ENCODE assay signal across 16 cellular contexts in the genomic region with DNA sequence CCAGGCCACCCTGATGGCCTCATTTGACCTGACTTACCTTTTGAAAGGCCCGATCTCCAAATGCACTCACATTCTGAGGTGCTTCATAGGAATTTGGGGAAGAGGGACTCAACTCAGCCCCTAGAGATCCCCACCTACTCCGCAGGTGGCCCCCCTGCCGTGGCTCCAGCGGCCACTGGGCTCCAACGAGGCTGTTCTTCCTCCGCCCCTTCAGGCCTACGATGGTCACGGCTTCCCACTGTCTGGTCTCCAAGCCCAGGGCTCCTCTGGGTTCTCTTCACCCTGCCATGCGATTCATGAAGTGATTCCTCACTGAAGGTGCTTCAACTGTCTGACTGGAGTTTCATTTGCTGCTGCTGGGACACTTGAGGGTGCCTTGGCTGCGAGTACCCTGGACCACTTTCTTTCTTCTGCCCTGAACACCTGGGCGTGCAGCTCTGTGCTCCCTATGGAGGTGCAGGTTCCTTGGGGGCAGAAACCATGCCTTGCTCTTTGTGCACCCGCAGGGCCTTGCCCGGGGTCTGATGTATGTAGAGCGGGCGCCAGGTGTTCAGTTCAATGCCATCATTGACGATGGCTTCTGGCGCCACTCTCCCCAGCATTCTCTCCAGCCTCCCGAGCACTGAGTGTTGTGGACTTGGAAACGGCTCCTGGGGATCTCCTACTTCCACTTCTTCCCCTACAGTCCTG. TPM values are rescaled to one million over a fixed set of nuclear protein-coding genes. Genes with fewer than 3 reads are reported as not detected.
DNase-seq lines count a peak whose midpoint lies in the region; ATAC-seq and TF ChIP-seq lines count a peak whose summit lies in the region.
"Had no signal": no experiment of that assay in that cellular context is flagged by ENCODE, and none has a peak within 500 bp of the region (broad histone marks: within the 10 kb centered on the region; RNA-seq: fewer than 3 reads in every experiment).

No MANE protein-coding gene starts in this region.

- peak; percentile 47 for DNase-seq in activated CD4-positive, alpha-beta T cell treated with anti-CD3 and anti-CD28 coated beads, Interleukin-2, amount 10 ng/mL, durations not matched to agents 24 days and 14 days
- DNase-seq in activated CD4-positive, alpha-beta T cell treated with anti-CD3 and anti-CD28 coated beads, Interleukin-2, amount 50 U/mL, for 1 hour, result no peak
- DNase-seq in esophagus muscularis mucosa (ENCODE audit: extremely low spot score) (peak; percentile 85), spleen (peak; percentile 70), T-helper 17 cell (no peak), CD1c-positive myeloid dendritic cell (ENCODE audit: extremely low spot score) (no peak)
- DNase-seq: CD4-positive, CD25-positive, alpha-beta regulatory T cell; CD8-positive, alpha-beta memory T cell; COR-L47; DMS 273 treated with DMSO at 0.1 percent for 48 hours; HCEC 1CT; IMR-90 had no signal

- peaks cover 16% of the 10 kb centered on the region for H3K4me1 Mint-ChIP-seq in activated CD4-positive, alpha-beta T cell treated with anti-CD3 and anti-CD28 coated beads, Interleukin-2, amount 10 ng/mL, durations not matched to agents 24 days and 14 days
- no peaks in the 10 kb centered on the region for H3K4me1 Mint-ChIP-seq in T-helper 17 cell
- H3K4me1 Mint-ChIP-seq: GM23338 had no signal

- H3K27ac Mint-ChIP-seq in activated CD4-positive, alpha-beta T cell treated with anti-CD3 and anti-CD28 coated beads, Interleukin-2, amount 10 ng/mL, durations not matched to agents 24 days and 14 days, result no peak overlapping the region
- H3K27ac Mint-ChIP-seq in T-helper 17 cell, result no peak overlapping the region
- H3K27ac Mint-ChIP-seq: B cell, GM23338 had no signal

- TF ChIP-seq POLR2A in esophagus muscularis mucosa (IDR thresholded peaks at IDR 0.05; ENCODE audit: low read depth) (no peak), spleen (IDR thresholded peaks at IDR 0.05) (no peak)

- intact Hi-C loops in activated CD4-positive, alpha-beta T cell treated with anti-CD3 and anti-CD28 coated beads, Interleukin-2, amount 10 ng/mL, durations not matched to agents 24 days and 14 days (cut with micrococcal nuclease), result no loop called here
- intact Hi-C loops in esophagus muscularis mucosa (cut with DNase I), result no loop called here
- intact Hi-C loops in spleen (cut with DNase I; ENCODE audit: low total_unique reads), result no loop called here

- ATAC-seq in T-helper 17 cell, result no peak
- ATAC-seq: GM23338 had no signal

- TF ChIP-seq CTCF in esophagus muscularis mucosa (IDR thresholded peaks at IDR 0.05), result no peak
- no peak for TF ChIP-seq CTCF in spleen (IDR thresholded peaks at IDR 0.05 in 8 of 11, conservative IDR thresholded peaks at IDR 0.05 in 3 of 11)

- H3K27me3 Mint-ChIP-seq in activated CD4-positive, alpha-beta T cell treated with anti-CD3 and anti-CD28 coated beads, Interleukin-2, amount 10 ng/mL, durations not matched to agents 24 days and 14 days, result peaks cover 6% of the 10 kb centered on the region
- no peaks in the 10 kb centered on the region for H3K27me3 Mint-ChIP-seq in T-helper 17 cell
- H3K27me3 Mint-ChIP-seq: B cell had no signal

- H3K9me3 ChIP-seq in esophagus muscularis mucosa (no peaks in the 10 kb centered on the region), spleen (no peaks in the 10 kb centered on the region), T-helper 17 cell (ENCODE audit: control insufficient read depth, low read length, poor library complexity, severe bottlenecking) (no peaks in the 10 kb centered on the region)

- H3K27me3 ChIP-seq in esophagus muscularis mucosa (peaks cover 0 to 32% (median 0%) of the 10 kb centered on the region in 4 donors), spleen (replicated peaks in 1 of 7) (peaks cover 0 to 4% (median 0%) of the 10 kb centered on the region in 7 donors)
- H3K27me3 ChIP-seq: BLaER1 treated with 17β-estradiol and CSF1 and Interleukin-3, amounts not matched to agents 10 nM and 100 nM had no signal

- H3K9me3 Mint-ChIP-seq in activated CD4-positive, alpha-beta T cell treated with anti-CD3 and anti-CD28 coated beads, Interleukin-2, amount 10 ng/mL, durations not matched to agents 24 days and 14 days, result peaks cover 4% of the 10 kb centered on the region
- H3K9me3 Mint-ChIP-seq: CD4-positive, CD25-positive, alpha-beta regulatory T cell had no signal

- H3K4me3 ChIP-seq in esophagus muscularis mucosa (no peak overlapping the region), spleen (no peak overlapping the region)
- H3K4me3 ChIP-seq: BLaER1 treated with 17β-estradiol and CSF1 and Interleukin-3, amounts not matched to agents 10 nM and 100 nM; GM23338 had no signal

- no peaks in the 10 kb centered on the region for H3K4me1 ChIP-seq in esophagus muscularis mucosa
- H3K4me1 ChIP-seq in spleen, result peaks cover 0 to 29% (median 7%) of the 10 kb centered on the region in 6 donors

- H3K36me3 Mint-ChIP-seq in activated CD4-positive, alpha-beta T cell treated with anti-CD3 and anti-CD28 coated beads, Interleukin-2, amount 10 ng/mL, durations not matched to agents 24 days and 14 days (ENCODE audit: low read depth), result no peaks in the 10 kb centered on the region
- H3K36me3 Mint-ChIP-seq in T-helper 17 cell (ENCODE audit: low read depth), result peaks cover 2% of the 10 kb centered on the region

- H3K36me3 ChIP-seq in esophagus muscularis mucosa (no peaks in the 10 kb centered on the region), spleen (no peaks in the 10 kb centered on the region)
- H3K36me3 ChIP-seq: BLaER1 treated with 17β-estradiol and CSF1 and Interleukin-3, amounts not matched to agents 10 nM and 100 nM had no signal

- no peak overlapping the region for H3K4me3 Mint-ChIP-seq in activated CD4-positive, alpha-beta T cell treated with anti-CD3 and anti-CD28 coated beads, Interleukin-2, amount 10 ng/mL, durations not matched to agents 24 days and 14 days
- no peak overlapping the region for H3K4me3 Mint-ChIP-seq in T-helper 17 cell
- H3K4me3 Mint-ChIP-seq: B cell; CD4-positive, CD25-positive, alpha-beta regulatory T cell; CD8-positive, alpha-beta memory T cell; GM23338 had no signal

- WGBS in esophagus muscularis mucosa, result 89% methylated on average over 18 of the region's 19 CpGs
- WGBS in spleen, 5 donors, result 89 to 91% (median 90%) methylated on average over 19 of the region's 19 CpGs

- TF ChIP-seq EP300 in esophagus muscularis mucosa (IDR thresholded peaks at IDR 0.05), result no peak

- H3K27ac ChIP-seq in esophagus muscularis mucosa (replicated peaks in 1 of 4) (no peak overlapping the region), spleen (no peak overlapping the region)
- H3K27ac ChIP-seq: BLaER1 treated with 17β-estradiol and CSF1 and Interleukin-3, amounts not matched to agents 10 nM and 100 nM; HL-60 had no signal

RNA-seq across cellular contexts. Expression of a gene that starts 10.0 kb away (rescaled TPM):
- total RNA-seq in activated CD4-positive, alpha-beta T cell treated with anti-CD3 and anti-CD28 coated beads, Interleukin-2, amount 10 ng/mL, durations not matched to agents 24 days and 14 days, result 22.5 and 24.0 TPM in 2 replicates
- total RNA-seq in esophagus muscularis mucosa, result 10 to 100 TPM; 67.7 to 95.6 (median 73.7) TPM
- total RNA-seq in spleen, result 100 to 1,000 TPM in 1 of 7 donors, 10 to 100 TPM in 6; 60.5 to 120 (median 75.5) TPM
- polyA plus RNA-seq in spleen, result 10 to 100 TPM; 41.2 to 65.7 (median 46.8) TPM
- 10 to 100 TPM; 26.9 to 38.1 TPM for total RNA-seq in T-helper 17 cell

Comparison
In these comparisons a context has a peak if more than half of its experiments do, and no peak if none do; other contexts are left out.
1. DNase-seq: peak in activated CD4-positive, alpha-beta T cell treated with anti-CD3 and anti-CD28 coated beads, Interleukin-2, amount 10 ng/mL, durations not matched to agents 24 days and 14 days (single experiment), esophagus muscularis mucosa (single experiment) and spleen (single experiment); none in activated CD4-positive, alpha-beta T cell treated with anti-CD3 and anti-CD28 coated beads, Interleukin-2, amount 50 U/mL, for 1 hour (single experiment), T-helper 17 cell (0 of 3) and CD1c-positive myeloid dendritic cell (single experiment).